ENCODE assay signal across 8 cellular contexts in the genomic region with DNA sequence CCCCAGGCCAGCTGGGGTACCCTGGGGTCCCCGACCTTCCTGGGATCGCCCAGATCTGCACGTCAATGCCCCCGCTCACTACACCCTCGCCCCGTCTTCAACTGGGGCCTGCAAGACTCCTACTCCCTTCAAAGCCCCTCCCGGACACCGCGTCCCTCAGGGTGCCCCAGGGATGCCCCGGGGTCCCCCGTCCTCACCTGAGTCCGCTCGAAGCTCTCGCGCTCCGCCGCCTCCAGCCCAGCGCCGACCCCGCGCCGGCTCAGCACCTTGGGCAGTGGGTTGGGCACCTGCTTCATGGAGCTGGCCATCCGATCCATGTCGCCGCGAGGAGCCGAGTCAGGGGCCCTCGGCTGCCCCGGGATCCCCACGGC. TPM values are rescaled to one million over a fixed set of nuclear protein-coding genes. Genes with fewer than 3 reads are reported as not detected.
DNase-seq lines count a peak whose midpoint lies in the region; ATAC-seq and TF ChIP-seq lines count a peak whose summit lies in the region.

A gene (minus strand): TSS at position 338 of the 371 bp plus-strand sequence. CDS start 21 bp downstream, at position 317.

- TF ChIP-seq CTCF in HFFc6 (IDR thresholded peaks at IDR 0.05) (no peak), spleen (IDR thresholded peaks at IDR 0.05 in 8 of 11, conservative IDR thresholded peaks at IDR 0.05 in 3 of 11) (no peak)

- TF ChIP-seq POLR2A in spleen (IDR thresholded peaks at IDR 0.05) = no peak

- peak within 1 kb of the TSS; percentile 88 for H3K27ac ChIP-seq in CD4-positive, CD25-positive, alpha-beta regulatory T cell (ENCODE audit: insufficient read depth, low read length, poor library complexity, severe bottlenecking)
- peak within 1 kb of the TSS; percentile 88 to 96 (median 92) for H3K27ac ChIP-seq in spleen

- no peak for DNase-seq in CD4-positive, CD25-positive, alpha-beta regulatory T cell
- DNase-seq in HFFc6 = no peak
- no peak for DNase-seq in adipocyte (ENCODE audit: low read depth)
- no peak for DNase-seq in spleen
- no peak for DNase-seq in GDM1 (lab: John Stamatoyannopoulos, UW)
- DNase-seq in SHP77 (lab: John Stamatoyannopoulos, UW) = no peak

- no peaks in the 10 kb centered on the region for H3K36me3 ChIP-seq in CD4-positive, CD25-positive, alpha-beta regulatory T cell (ENCODE audit: control insufficient read depth, insufficient read depth, low read length)
- no peaks in the 10 kb centered on the region for H3K36me3 ChIP-seq in adipocyte (ENCODE audit: control insufficient read depth, insufficient read depth, low read length, severe bottlenecking)
- no peaks in the 10 kb centered on the region for H3K36me3 ChIP-seq in iPS-15b (ENCODE audit: control insufficient read depth, insufficient read depth, low read length)
- H3K36me3 ChIP-seq in spleen = peaks cover 0 to 2% (median 0%) of the 10 kb centered on the region in 6 donors

- peak within 1 kb of the TSS; percentile 85 to 99 (median 98) for H3K4me3 Mint-ChIP-seq in CD4-positive, CD25-positive, alpha-beta regulatory T cell
- peak within 1 kb of the TSS; percentile 99 for H3K4me3 Mint-ChIP-seq in HFFc6

- no peaks in the 10 kb centered on the region for H3K27me3 ChIP-seq in CD4-positive, CD25-positive, alpha-beta regulatory T cell (ENCODE audit: control insufficient read depth, insufficient read depth, low read length)
- H3K27me3 ChIP-seq in adipocyte (replicated peaks; ENCODE audit: control insufficient read depth, insufficient read depth, low read length) = peaks cover 3% of the 10 kb centered on the region
- peaks cover 7% of the 10 kb centered on the region for H3K27me3 ChIP-seq in iPS-15b (ENCODE audit: control insufficient read depth, insufficient read depth, low read length)
- no peaks in the 10 kb centered on the region for H3K27me3 ChIP-seq in spleen (replicated peaks in 1 of 7)

- intact Hi-C loops in spleen (cut with DNase I; ENCODE audit: low total_unique reads) = loop anchor here (10.0 kb wide), 1 partner anchor 74 kb away; no protein-coding TSS in a partner anchor

- H3K4me1 Mint-ChIP-seq in CD4-positive, CD25-positive, alpha-beta regulatory T cell = peaks cover 0 to 21% (median 9%) of the 10 kb centered on the region in 4 donors
- peaks cover 41% of the 10 kb centered on the region for H3K4me1 Mint-ChIP-seq in HFFc6 (ENCODE audit: low read depth)

- H3K9me3 ChIP-seq in CD4-positive, CD25-positive, alpha-beta regulatory T cell (ENCODE audit: control insufficient read depth in 2 of 2, low read length in 2 of 2) = no peaks in the 10 kb centered on the region
- H3K9me3 ChIP-seq in adipocyte (ENCODE audit: control insufficient read depth, low read length) (no peaks in the 10 kb centered on the region), iPS-15b (ENCODE audit: control insufficient read depth, insufficient read depth, low read length) (no peaks in the 10 kb centered on the region), spleen (no peaks in the 10 kb centered on the region)

- peaks cover 11% of the 10 kb centered on the region for H3K27me3 Mint-ChIP-seq in CD4-positive, CD25-positive, alpha-beta regulatory T cell
- H3K27me3 Mint-ChIP-seq in HFFc6 (ENCODE audit: insufficient read depth) = peaks cover 2% of the 10 kb centered on the region

- peak within 1 kb of the TSS; percentile 93 to 98 (median 95) for H3K27ac Mint-ChIP-seq in CD4-positive, CD25-positive, alpha-beta regulatory T cell
- peak within 1 kb of the TSS; percentile 95 for H3K27ac Mint-ChIP-seq in HFFc6

- H3K4me1 ChIP-seq in CD4-positive, CD25-positive, alpha-beta regulatory T cell (ENCODE audit: control insufficient read depth, insufficient read depth, low read length, poor library complexity, severe bottlenecking) = peaks cover 19% of the 10 kb centered on the region
- peaks cover 12% of the 10 kb centered on the region for H3K4me1 ChIP-seq in adipocyte (ENCODE audit: control insufficient read depth, insufficient read depth, low read length)
- H3K4me1 ChIP-seq in iPS-15b (ENCODE audit: control insufficient read depth, insufficient read depth, low read length) = peaks cover 4% of the 10 kb centered on the region
- peaks cover 15 to 59% (median 42%) of the 10 kb centered on the region in 6 donors for H3K4me1 ChIP-seq in spleen

- 0 to 1% (median 0%) methylated on average over 28 to 30 of the region's 30 CpGs for WGBS in spleen, 5 donors

- H3K4me3 ChIP-seq in CD4-positive, CD25-positive, alpha-beta regulatory T cell (ENCODE audit: low read depth, low read length) = peak within 1 kb of the TSS; percentile 71
- peak within 1 kb of the TSS; percentile 96 for H3K4me3 ChIP-seq in adipocyte (ENCODE audit: low read length)
- peak within 1 kb of the TSS; percentile 90 for H3K4me3 ChIP-seq in iPS-15b (ENCODE audit: low read depth, low read length)
- peak within 1 kb of the TSS; percentile 88 to 100 (median 94) for H3K4me3 ChIP-seq in spleen

- H3K9ac ChIP-seq in adipocyte (ENCODE audit: low read length) (peak within 1 kb of the TSS; percentile 88), iPS-15b (ENCODE audit: low read depth, low read length) (peak within 1 kb of the TSS; percentile 60)

- H3K9me3 Mint-ChIP-seq in CD4-positive, CD25-positive, alpha-beta regulatory T cell = no peaks in the 10 kb centered on the region
- H3K9me3 Mint-ChIP-seq in HFFc6 = no peaks in the 10 kb centered on the region

- no peaks in the 10 kb centered on the region for H3K36me3 Mint-ChIP-seq in CD4-positive, CD25-positive, alpha-beta regulatory T cell
- H3K36me3 Mint-ChIP-seq in HFFc6 (ENCODE audit: low read depth) = no peaks in the 10 kb centered on the region

- ATAC-seq in CD4-positive, CD25-positive, alpha-beta regulatory T cell (ENCODE audit: low read depth in 2 of 2) = no peak
- ATAC-seq in HG02759 (IDR thresholded peaks at IDR 0.05; ENCODE audit: unreplicated experiment) = no peak

RNA-seq across cellular contexts. Expression of the gene that starts here (rescaled TPM):
- 10.7 TPM for total RNA-seq in CD4-positive, CD25-positive, alpha-beta regulatory T cell
- polyA plus RNA-seq in CD4-positive, CD25-positive, alpha-beta regulatory T cell = 1 to 10 TPM in 1 of 4 donors, under 1 TPM in 3; 0.29 to 1.5 (median 0.70) TPM
- 10 to 100 TPM; 15.1 to 32.2 (median 28.7) TPM for total RNA-seq in HFFc6 (2021; fragmentation: NEBNext Ultra II Directional; extraction: Animal tissue kit (Norgen Biotek cat#: 25700))
- 10 to 100 TPM; 32.0 to 52.6 (median 43.0) TPM for total RNA-seq in spleen
- polyA plus RNA-seq in spleen = 1 to 10 TPM; 3.4 to 6.4 (median 3.6) TPM
